Comparison of ENCODE assay signal across 24 cellular contexts in genomic region chr2:82481207-82481606, GRCh38.
"Had no signal": no experiment of that assay in that cellular context is flagged by ENCODE, and none has a peak within 500 bp of the region (broad histone marks: within the 10 kb centered on the region; RNA-seq: fewer than 3 reads in every experiment).

No MANE protein-coding gene starts in this region.

- H3K9me3 ChIP-seq: stomach, suprapubic skin, testis, thoracic aorta, thyroid gland, tibial artery, transverse colon, upper lobe of left lung, upper lobe of right lung, uterus, vagina had no signal

- H3K4me3 ChIP-seq: stomach, suprapubic skin, testis, thoracic aorta, thyroid gland, tibial artery, tibial nerve, transverse colon, upper lobe of left lung, upper lobe of right lung, uterus, vagina had no signal

- DNase-seq: stimulated activated CD4-positive, alpha-beta T cell treated with anti-CD3 and anti-CD28 coated beads, Interleukin-2, amount 100 ng/mL, for 48 hours; stimulated activated CD4-positive, alpha-beta T cell treated with anti-CD3 and anti-CD28 coated beads, Interleukin-4, amount 100 ng/mL, for 1 hour; stimulated activated CD4-positive, alpha-beta T cell treated with anti-CD3 and anti-CD28 coated beads, Interleukin-4, amount 100 ng/mL, for 24 hours; stimulated activated CD4-positive, alpha-beta T cell treated with anti-CD3 and anti-CD28 coated beads, Interleukin-4, amount 100 ng/mL, for 4 hours; stimulated activated CD8-positive, alpha-beta memory T cell treated with anti-CD3 and anti-CD28 coated beads, Interleukin-4, amount 100 ng/mL, for 48 hours; stimulated activated naive B cell treated with anti-CD40 and anti-IgM and Interleukin-4, amounts not matched to agents 10 μg/mL and 1 μg/mL and 100 μg/mL, for 72 hours; stimulated activated naive CD4-positive, alpha-beta T cell; stimulated activated naive CD4-positive, alpha-beta T cell treated with Interleukin-2 at 50 U/mL for 16 hours; stimulated activated naive CD8-positive, alpha-beta T cell treated with anti-CD3 and anti-CD28 coated beads, Interleukin-15, amount 100 ng/mL, for 72 hours; stimulated activated naive CD8-positive, alpha-beta T cell treated with anti-CD3 and anti-CD28 coated beads, Interleukin-15, Interleukin-2, amounts not matched to agents 100 U/mL and 50 U/mL, for 24 hours; stomach; substantia nigra; testis; thyroid gland; tibial artery; transverse colon; trophoblast cell; upper lobe of left lung; upper lobe of right lung; uterus had no signal

- H3K27me3 ChIP-seq: stomach, suprapubic skin, testis, thyroid gland, tibial artery, tibial nerve, transverse colon, upper lobe of left lung, upper lobe of right lung, uterus, vagina had no signal

- H3K36me3 ChIP-seq: stomach, suprapubic skin, thoracic aorta, thyroid gland, tibial artery, tibial nerve, transverse colon, upper lobe of left lung, upper lobe of right lung, uterus, vagina had no signal

- H3K27ac ChIP-seq: stomach, suprapubic skin, testis, thoracic aorta, thyroid gland, tibial artery, tibial nerve, transverse colon, upper lobe of left lung, upper lobe of right lung, uterus, vagina had no signal
